In genomic region chr17:74748529-74749261, GRCh38 we compare ENCODE assay signal across 8 cellular contexts.
A peak's percentile ranks its signal among the peaks of the same experiment; 100 is the strongest.
DNase-seq lines count a peak whose midpoint lies in the region; ATAC-seq and TF ChIP-seq lines count a peak whose summit lies in the region.

TSS of gene NHERF1 (plus strand) at chr17:74748628. CDS start at chr17:74748847, 219 bp downstream.

- DNase-seq in NCI-H2196 (lab: John Stamatoyannopoulos, UW; ENCODE audit: unreplicated experiment) (peak; percentile 97), NCI-H2196 treated with DMSO at 0.1 percent for 48 hours (lab: John Stamatoyannopoulos, UW; ENCODE audit: unreplicated experiment) (no peak), NCI-H2029 (lab: John Stamatoyannopoulos, UW) (peak; percentile 83), cardiac fibroblast (ENCODE audit: low read depth in 2 of 2) (peak; percentile 83 to 93), islet precursor cell (peak; percentile 99)
- DNase-seq in stimulated activated CD4-positive, alpha-beta T cell treated with anti-CD3 and anti-CD28 coated beads, Interleukin-12 subunit alpha, Interleukin-12 subunit beta, amount 100 ng/mL, for 4 hours: peak; percentile 94

- H3K4me3 ChIP-seq in WI38 (ENCODE audit: low read depth, low read length): peak within 1 kb of the TSS; percentile 82
- H3K4me3 ChIP-seq in cardiac fibroblast (replicated peaks in 1 of 2; ENCODE audit: low read depth in 2 of 2, low read length in 2 of 2): peak within 1 kb of the TSS; percentile 77 to 78

- TF ChIP-seq CTCF in WI38 (IDR thresholded peaks at IDR 0.05; ENCODE audit: low read depth, low read length) (no peak), cardiac fibroblast (IDR thresholded peaks at IDR 0.05; ENCODE audit: low read depth, low read length) (no peak)

- ATAC-seq in HG02938 (IDR thresholded peaks at IDR 0.05; ENCODE audit: unreplicated experiment): peak; percentile 72
